In genomic region chr1:22570140-22570909, GRCh38 we compare ENCODE assay signal across 21 cellular contexts. TPM values are rescaled to one million over a fixed set of nuclear protein-coding genes. Genes with fewer than 3 reads are reported as not detected.
DNase-seq lines count a peak whose midpoint lies in the region; ATAC-seq, FAIRE-seq and TF ChIP-seq lines count a peak whose summit lies in the region.
"Had no signal": no experiment of that assay in that cellular context is flagged by ENCODE, and none has a peak within 500 bp of the region (broad histone marks: within the 10 kb centered on the region; RNA-seq: fewer than 3 reads in every experiment).

No MANE protein-coding gene starts in this region.

- DNase-seq in GM12878 (ENCODE audit: low read depth, low spot score), result no peak
- DNase-seq in mesenchymal stem cell, result no peak
- no peak for DNase-seq in NAMALWA (ENCODE audit: low spot score)
- DNase-seq in SKM-1 (lab: John Stamatoyannopoulos, UW; ENCODE audit: unreplicated experiment), result no peak
- no peak for DNase-seq in central memory CD4-positive, alpha-beta T cell
- DNase-seq: CD8-positive, alpha-beta T cell; COR-L47; DMS153; DMS79 treated with DMSO at 0.1 percent for 48 hours; EL; HFFc6 had no signal

- H3K4me2 ChIP-seq in GM12878 (ENCODE audit: control insufficient read depth, insufficient read depth), result no peak overlapping the region
- no peak overlapping the region for H3K4me2 ChIP-seq in mesenchymal stem cell (ENCODE audit: low read length, poor library complexity, severe bottlenecking)
- H3K4me2 ChIP-seq: A549, GM23338 had no signal

- RAD21 ChIA-PET in GM12878 (lab: Charles Lee; ENCODE audit: unreplicated experiment), result no interaction called here

- in situ Hi-C loops in GM12878 (cut with MboI), result no loop called here

- H3K9ac ChIP-seq in GM12878 (ENCODE audit: control insufficient read depth, insufficient read depth, low read length) (no peak overlapping the region), mesenchymal stem cell (ENCODE audit: low read length) (no peak overlapping the region)

- no peak overlapping the region for H2BK5ac ChIP-seq in mesenchymal stem cell (ENCODE audit: low read depth, low read length, poor library complexity, severe bottlenecking)

- no peaks in the 10 kb centered on the region for H3K79me1 ChIP-seq in mesenchymal stem cell (replicated peaks; ENCODE audit: low read length, poor library complexity, severe bottlenecking)

- no peak for FAIRE-seq in GM12878 (lab: Jason Lieb, UNC)
- FAIRE-seq: A549, D721Med, G401.6, GM12892 had no signal

- H3K27me3 ChIP-seq in GM12878 (replicated peaks in 1 of 2; ENCODE audit: control insufficient read depth in 2 of 2, insufficient read depth in 2 of 2, low read length in 1 of 2) (no peaks in the 10 kb centered on the region; a peak in 1 of 4 replicates), mesenchymal stem cell (ENCODE audit: control insufficient read depth in 1 of 2, insufficient read depth in 1 of 2, low read length in 2 of 2) (peaks cover 68 to 98% of the 10 kb centered on the region in 2 experiments)

- H3K27ac ChIP-seq in HEK293 (ENCODE audit: extremely low read depth, low read depth, low read length) (no peak overlapping the region), GM12878 (ENCODE audit: control insufficient read depth, insufficient read depth) (no peak overlapping the region), mesenchymal stem cell (ENCODE audit: low read length, poor library complexity, severe bottlenecking) (no peak overlapping the region)
- H3K27ac ChIP-seq: A549 had no signal

- H2BK120ac ChIP-seq in mesenchymal stem cell (ENCODE audit: low read depth, low read length), result no peak overlapping the region

- BruUV-seq in GM12878 (replicated peaks; lab: Mats Ljungman, UMichigan), result no TSS peak

- TF ChIP-seq EP300 in GM12878 (IDR thresholded peaks at IDR 0.05; ENCODE audit: borderline replicate concordance in 1 of 2, control insufficient read depth in 1 of 2, low read depth in 2 of 2, low read length in 2 of 2), result no peak

- TF ChIP-seq CTCF in HEK293 (tag by site-specific recombination; IDR thresholded peaks at IDR 0.05) (no peak), GM12878 (IDR thresholded peaks at IDR 0.05 in 2 of 3, conservative IDR thresholded peaks at IDR 0.05 in 1 of 3; ENCODE audit: control insufficient read depth in 2 of 3, extremely low read depth in 1 of 3, insufficient read depth in 1 of 3, low read depth in 3 of 3, low read length in 3 of 3) (no peak)

- no peak for ATAC-seq in GM12878
- ATAC-seq: A549; CD8-positive, alpha-beta T cell; GM23338 had no signal

- H4K91ac ChIP-seq in mesenchymal stem cell (ENCODE audit: low read length), result peak overlapping the region; percentile 43

- CTCF ChIA-PET in HEK293 (lab: Yijun Ruan, JAX) (no interaction called here), GM12878 (lab: Yijun Ruan, JAX) (interaction anchor here (0.6 kb wide), 1 partner anchor 937 kb away, joined by 3 read pairs; no protein-coding TSS in a partner anchor)

- H3K4ac ChIP-seq in mesenchymal stem cell (ENCODE audit: low read depth in 1 of 2, low read length in 2 of 2), result no peak overlapping the region

- intact Hi-C loops in GM12878 (cut with micrococcal nuclease; ENCODE audit: unreplicated experiment), result no loop called here

- 71% methylated on average over 34 of the region's 34 CpGs for WGBS in GM12878 (ENCODE audit: insufficient coverage, insufficient replicate concordance, low lambda C conversion rate, missing lambda C conversion rate)
- 94% methylated on average over 31 of the region's 34 CpGs for WGBS in mesenchymal stem cell

- TF ChIP-seq RAD21 in GM12878 (IDR thresholded peaks at IDR 0.05; ENCODE audit: insufficient read depth, low read depth, low read length), result no peak

- SMC1A ChIA-PET in GM12878 (lab: Charles Lee; ENCODE audit: uncharacterized antibody, unreplicated experiment), result no interaction called here

- no peak for TF ChIP-seq POLR2A in GM12878 (IDR thresholded peaks at IDR 0.05; ENCODE audit: low read depth, low read length)

- H3K4me1 ChIP-seq in HEK293 (ENCODE audit: control insufficient read depth, insufficient read depth, low read length) (no peaks in the 10 kb centered on the region), GM12878 (ENCODE audit: control insufficient read depth, insufficient read depth, low read length) (no peaks in the 10 kb centered on the region), mesenchymal stem cell (ENCODE audit: control insufficient read depth, insufficient read depth, low read depth, low read length) (no peaks in the 10 kb centered on the region)
- H3K4me1 ChIP-seq: A549, HAP-1 had no signal

- H2AFZ ChIP-seq in GM12878 (ENCODE audit: control insufficient read depth, low read depth, low read length) (no peak overlapping the region), mesenchymal stem cell (ENCODE audit: low read depth, low read length) (no peak overlapping the region)
- H2AFZ ChIP-seq: GM23338 had no signal

- H3K14ac ChIP-seq in mesenchymal stem cell (ENCODE audit: low read length in 2 of 2), result no peak overlapping the region

- no peak overlapping the region for H3K18ac ChIP-seq in mesenchymal stem cell (ENCODE audit: low read depth in 1 of 2, low read length in 2 of 2)

- no peak overlapping the region for H3K23ac ChIP-seq in mesenchymal stem cell (ENCODE audit: low read length in 2 of 2)

- H3K36me3 ChIP-seq in HEK293 (ENCODE audit: control insufficient read depth in 2 of 2, insufficient read depth in 1 of 2, low read length in 2 of 2) (no peaks in the 10 kb centered on the region), GM12878 (ENCODE audit: control insufficient read depth in 2 of 2, insufficient read depth in 2 of 2, low read length in 1 of 2) (no peaks in the 10 kb centered on the region), mesenchymal stem cell (ENCODE audit: control insufficient read depth in 1 of 2, insufficient read depth in 2 of 2, low read depth in 1 of 2, low read length in 2 of 2) (no peaks in the 10 kb centered on the region)
- H3K36me3 ChIP-seq: HAP-1 had no signal

- H4K8ac ChIP-seq in mesenchymal stem cell (ENCODE audit: low read length), result no peak overlapping the region

- H3K79me2 ChIP-seq in GM12878 (ENCODE audit: control insufficient read depth, insufficient read depth, low read length), result no peaks in the 10 kb centered on the region

- no peaks in the 10 kb centered on the region for H3K9me3 ChIP-seq in HEK293 (ENCODE audit: control insufficient read depth, insufficient read depth, low read depth, low read length)
- no peaks in the 10 kb centered on the region for H3K9me3 ChIP-seq in GM12878 (replicated peaks; ENCODE audit: control insufficient read depth, insufficient read depth, low read length)
- no peaks in the 10 kb centered on the region for H3K9me3 ChIP-seq in mesenchymal stem cell (ENCODE audit: control insufficient read depth, low read length)
- H3K9me3 ChIP-seq: A549, HAP-1 had no signal

- POLR2A ChIA-PET in HEK293 (lab: Yijun Ruan, JAX), result no interaction called here
- POLR2A ChIA-PET in GM12878 (lab: Charles Lee), result no interaction called here

- H2BK12ac ChIP-seq in mesenchymal stem cell (ENCODE audit: low read length in 2 of 2), result no peak overlapping the region

- H4K20me1 ChIP-seq in GM12878 (ENCODE audit: control insufficient read depth, insufficient read depth), result no peaks in the 10 kb centered on the region

- no peak overlapping the region for H2AK5ac ChIP-seq in mesenchymal stem cell (ENCODE audit: low read length, severe bottlenecking)

- H3K4me3 ChIP-seq in HEK293 (ENCODE audit: low read depth, low read length) (no peak overlapping the region), GM12878 (no peak overlapping the region), mesenchymal stem cell (ENCODE audit: insufficient read depth in 1 of 2, low read depth in 1 of 2, low read length in 2 of 2) (no peak overlapping the region)
- H3K4me3 ChIP-seq: A549, GM23338, HAP-1 had no signal

- H2BK15ac ChIP-seq in mesenchymal stem cell (ENCODE audit: low read depth, poor library complexity, severe bottlenecking), result no peak overlapping the region

TF ChIP-seq in GM12878, 131 proteins besides CTCF, POLR2A, EP300 and RAD21 (continues in another document):
- peak; percentile 95 for TF ChIP-seq BCL3 (IDR thresholded peaks at IDR 0.05; ENCODE audit: borderline replicate concordance, insufficient read depth, low read depth, low read length, poor library complexity, severe bottlenecking)
- TF ChIP-seq YBX1 (IDR thresholded peaks at IDR 0.05), result no peak
- TF ChIP-seq TCF3 (IDR thresholded peaks at IDR 0.05; ENCODE audit: borderline replicate concordance, insufficient read depth, low read depth, low read length), result peak; percentile 73; the same call in 1 of the 2 replicates

RNA-seq across cellular contexts. Expression of gene EPHA8, which starts 7.0 kb away (rescaled TPM):
- total RNA-seq in GM12878 (2013; cell fraction: nucleolus; rRNA removed), result not detected in 2 replicates
- not detected in 2 replicates for total RNA-seq in GM12878 (2014; rRNA removed)
- not detected in 2 replicates for total RNA-seq in GM12878 (2014; rRNA removed; fragmentation: Illumina TruSeq; extraction: Trizol)
- not detected in 2 replicates for total RNA-seq in GM12878 (2021)
- polyA plus RNA-seq in GM12878 (2011; ENCODE audit: low read depth), result not detected
- polyA plus RNA-seq in GM12878 (2011; rRNA removed), result not detected in 2 replicates
- not detected in 2 replicates for polyA plus RNA-seq in GM12878 (2011; cell fraction: cytosol; rRNA removed)
- polyA plus RNA-seq in GM12878 (2011; cell fraction: nucleus; rRNA removed), result not detected in 2 replicates
- 0.06 and 0.19 TPM in 2 replicates for polyA plus RNA-seq in GM12878 (2012)
- polyA plus RNA-seq in GM12878 (2014; fragmentation: Illumina TruSeq; extraction: Trizol), result not detected in 2 replicates
- not detected for polyA plus RNA-seq in GM12878 (2014; fragmentation: Nextera tagmentation; extraction: Ambion mirVana)
- not detected in 2 replicates for polyA plus RNA-seq in GM12878 (2014; rRNA removed)
- not detected for polyA plus RNA-seq in GM12878 (2016; fragmentation: Nextera tagmentation; extraction: Ambion mirVana)
- not detected in 2 replicates for polyA minus RNA-seq in GM12878 (2011; rRNA and poly(A)+ RNA removed)
- polyA minus RNA-seq in GM12878 (2011; cell fraction: cytosol; rRNA and poly(A)+ RNA removed), result not detected in 2 replicates
- not detected in 2 replicates for polyA minus RNA-seq in GM12878 (2011; cell fraction: nucleus; rRNA and poly(A)+ RNA removed)
- not detected for polyA plus RNA-seq in mesenchymal stem cell (2013, experiment 1 of 2)
- polyA plus RNA-seq in mesenchymal stem cell (2013, experiment 2 of 2), result not detected
- total RNA-seq: CD8-positive, alpha-beta T cell; HFFc6 had no signal
- polyA plus RNA-seq: A549, AG04450, BJ, CD14-positive monocyte had no signal

Comparison
In these comparisons a context has a peak if more than half of its experiments do, and no peak if none do; other contexts are left out.
1. Of the 9 proteins assayed by ChIP-seq in both HEK293 and GM12878: peak only in HEK293: none; only in GM12878: PBX3; in both: none; in neither: 8.